8 cellular contexts compared by ENCODE assay signal in genomic region chr7:150276132-150276695, GRCh38. TPM values are rescaled to one million over a fixed set of nuclear protein-coding genes. Genes with fewer than 3 reads are reported as not detected.
DNase-seq lines count a peak whose midpoint lies in the region; ATAC-seq and TF ChIP-seq lines count a peak whose summit lies in the region.
"Not testable (repeated sequence)": the region's sequence is repeated elsewhere in the genome, so short reads cannot be mapped to it uniquely, and the experiment has no call there.

No MANE protein-coding gene starts in this region.

- peak; percentile 53 for ATAC-seq in HG03432 (IDR thresholded peaks at IDR 0.05; ENCODE audit: unreplicated experiment)

- CTCF ChIA-PET in AG04450 (lab: Charles Lee); activated CD4-positive, alpha-beta T cell treated with anti-CD3 and anti-CD28 coated beads, Interleukin-2, amount 10 ng/mL, durations not matched to agents 7 days and 5 days (lab: Charles Lee): not testable (repeated sequence)

- not testable (repeated sequence) for H3K27me3 ChIP-seq in AG04450 (ENCODE audit: control insufficient read depth, insufficient read depth, low read length); colonic mucosa

- POLR2A ChIA-PET in AG04450 (lab: Yijun Ruan, JAX); activated CD4-positive, alpha-beta T cell treated with anti-CD3 and anti-CD28 coated beads, Interleukin-2, amount 10 ng/mL, durations not matched to agents 7 days and 5 days (lab: Charles Lee): not testable (repeated sequence)

- not testable (repeated sequence) for H3K36me3 Mint-ChIP-seq in activated CD4-positive, alpha-beta T cell treated with anti-CD3 and anti-CD28 coated beads, Interleukin-2, amount 10 ng/mL, durations not matched to agents 7 days and 5 days (ENCODE audit: low read depth)

- H3K4me1 ChIP-seq in colonic mucosa: not testable (repeated sequence)

- H3K27me3 Mint-ChIP-seq in activated CD4-positive, alpha-beta T cell treated with anti-CD3 and anti-CD28 coated beads, Interleukin-2, amount 10 ng/mL, durations not matched to agents 7 days and 5 days: not testable (repeated sequence)

- not testable (repeated sequence) for DNase-seq in AG04450 (ENCODE audit: low read depth, low spot score); colonic mucosa
- DNase-seq in NCI-H526 (lab: John Stamatoyannopoulos, UW) (peak; percentile 9 to 60), iPS-NIHi11 (ENCODE audit: low spot score) (peak; percentile 26), retina (peak; percentile 58)
- peak; percentile 44 for DNase-seq in activated CD4-positive, alpha-beta T cell treated with anti-CD3 and anti-CD28 coated beads, Interleukin-2, amount 10 ng/mL, durations not matched to agents 7 days and 5 days

- H3K9me3 ChIP-seq in AG04450 (ENCODE audit: control insufficient read depth, insufficient read depth, low read length); colonic mucosa: not testable (repeated sequence)

- intact Hi-C loops in colonic mucosa (cut with DNase I): not testable (repeated sequence)

- H3K36me3 ChIP-seq in colonic mucosa: not testable (repeated sequence)

- not testable (repeated sequence) for H3K27ac Mint-ChIP-seq in activated CD4-positive, alpha-beta T cell treated with anti-CD3 and anti-CD28 coated beads, Interleukin-2, amount 10 ng/mL, durations not matched to agents 7 days and 5 days

- not testable (repeated sequence) for H3K4me1 Mint-ChIP-seq in activated CD4-positive, alpha-beta T cell treated with anti-CD3 and anti-CD28 coated beads, Interleukin-2, amount 10 ng/mL, durations not matched to agents 7 days and 5 days

- H3K4me3 ChIP-seq in AG04450 (ENCODE audit: low read depth, low read length); colonic mucosa: not testable (repeated sequence)

- H3K9me3 Mint-ChIP-seq in activated CD4-positive, alpha-beta T cell treated with anti-CD3 and anti-CD28 coated beads, Interleukin-2, amount 10 ng/mL, durations not matched to agents 7 days and 5 days: not testable (repeated sequence)

- H3K27ac ChIP-seq in AG04450 (ENCODE audit: low read depth, low read length); colonic mucosa: not testable (repeated sequence)

- not testable (repeated sequence) for H3K4me3 Mint-ChIP-seq in activated CD4-positive, alpha-beta T cell treated with anti-CD3 and anti-CD28 coated beads, Interleukin-2, amount 10 ng/mL, durations not matched to agents 7 days and 5 days

- peak; percentile 61 for TF ChIP-seq CTCF in AG04450 (IDR thresholded peaks at IDR 0.05; ENCODE audit: low read depth, low read length)
- peak; percentile 63 for TF ChIP-seq CTCF in GM12872 (IDR thresholded peaks at IDR 0.05; ENCODE audit: insufficient read depth, low read depth, low read length)
- peak; percentile 74 for TF ChIP-seq CTCF in colonic mucosa (IDR thresholded peaks at IDR 0.05)

- H3K9ac ChIP-seq in colonic mucosa (ENCODE audit: low read depth in 2 of 2, low read length in 2 of 2): not testable (repeated sequence)

RNA-seq across cellular contexts. Expression of gene LRRC61, which starts 46.9 kb away (rescaled TPM):
- 0.17 and 0.57 TPM in 2 replicates for polyA plus RNA-seq in AG04450 (2011; rRNA removed)
- 0.17 and 0.46 TPM in 2 replicates for polyA minus RNA-seq in AG04450 (2011; rRNA and poly(A)+ RNA removed)
- total RNA-seq in activated CD4-positive, alpha-beta T cell treated with anti-CD3 and anti-CD28 coated beads, Interleukin-2, amount 10 ng/mL, durations not matched to agents 7 days and 5 days: 10 to 100 TPM; 12.8 to 14.9 TPM
- 10 to 100 TPM; 11.4 to 15.1 TPM for total RNA-seq in colonic mucosa

RNA-seq across cellular contexts. Expression of gene ACTR3C, which starts 47.1 kb away (rescaled TPM):
- 0.31 and 0.36 TPM in 2 replicates for polyA plus RNA-seq in AG04450 (2011; rRNA removed)
- polyA minus RNA-seq in AG04450 (2011; rRNA and poly(A)+ RNA removed): 0.18 and 0.30 TPM in 2 replicates
- total RNA-seq in activated CD4-positive, alpha-beta T cell treated with anti-CD3 and anti-CD28 coated beads, Interleukin-2, amount 10 ng/mL, durations not matched to agents 7 days and 5 days: 1 to 10 TPM; 5.0 to 6.1 TPM
- 10 to 100 TPM; 17.6 to 29.6 TPM for total RNA-seq in colonic mucosa
